ENCODE assay signal across 14 cellular contexts in genomic region chr1:2025491-2025981, GRCh38. TPM values are rescaled to one million over a fixed set of nuclear protein-coding genes. Genes with fewer than 3 reads are reported as not detected.
A peak's percentile ranks its signal among the peaks of the same experiment; 100 is the strongest.
DNase-seq lines count a peak whose midpoint lies in the region; ATAC-seq, FAIRE-seq and TF ChIP-seq lines count a peak whose summit lies in the region.
"Had no signal": no experiment of that assay in that cellular context is flagged by ENCODE, and none has a peak within 500 bp of the region (broad histone marks: within the 10 kb centered on the region; RNA-seq: fewer than 3 reads in every experiment).

No MANE protein-coding gene starts in this region.

- TF ChIP-seq CTCF in CD14-positive monocyte (IDR thresholded peaks at IDR 0.05) = no peak
- TF ChIP-seq CTCF in IMR-90 (conservative IDR thresholded peaks at IDR 0.05; ENCODE audit: low read depth, low read length) = no peak
- no peak for TF ChIP-seq CTCF in K562 (IDR thresholded peaks at IDR 0.05 in 2 of 3, conservative IDR thresholded peaks at IDR 0.05 in 1 of 3; ENCODE audit: insufficient read depth in 2 of 3, low read depth in 1 of 3, low read length in 3 of 3)
- TF ChIP-seq CTCF in right lobe of liver (IDR thresholded peaks at IDR 0.05) = no peak

- H3K27ac Mint-ChIP-seq in CD14-positive monocyte = no peak overlapping the region

- TF ChIP-seq POLR2A in IMR-90 (IDR thresholded peaks at IDR 0.05; ENCODE audit: low read depth, low read length) = no peak
- no peak for TF ChIP-seq POLR2A in K562 (conservative IDR thresholded peaks at IDR 0.05)
- no peak for TF ChIP-seq POLR2A in right lobe of liver (IDR thresholded peaks at IDR 0.05)

- H4K20me1 ChIP-seq in IMR-90 (ENCODE audit: insufficient read depth, low read length) (no peaks in the 10 kb centered on the region), K562 (replicated peaks; ENCODE audit: control insufficient read depth, insufficient read depth, low read length) (peaks cover 24% of the 10 kb centered on the region), Karpas-422 (ENCODE audit: insufficient read depth, low read depth, low read length) (no peaks in the 10 kb centered on the region)

- no peak for TF ChIP-seq EP300 in K562 (IDR thresholded peaks at IDR 0.05; ENCODE audit: low read length)

- H3K9me1 ChIP-seq in IMR-90 (ENCODE audit: insufficient read depth, low read length) = no peaks in the 10 kb centered on the region
- H3K9me1 ChIP-seq in K562 (ENCODE audit: control insufficient read depth, insufficient read depth, low read length) = no peaks in the 10 kb centered on the region

- POLR2A ChIA-PET in IMR-90 (lab: Charles Lee; ENCODE audit: unreplicated experiment) = no interaction called here
- POLR2A ChIA-PET in K562 (lab: Yijun Ruan, JAX) = interaction anchor here (0.6 kb wide), 1 partner anchor 428 kb away, joined by 4 read pairs; no protein-coding TSS in a partner anchor

- H3K56ac ChIP-seq in IMR-90 (ENCODE audit: extremely low read depth, insufficient read depth, low read length) = no peak overlapping the region

- H3K18ac ChIP-seq in IMR-90 (ENCODE audit: low read depth, low read length) = no peak overlapping the region

- no peak overlapping the region for H2BK20ac ChIP-seq in IMR-90 (ENCODE audit: low read depth, low read length)

- H2AFZ ChIP-seq in IMR-90 (replicated peaks; ENCODE audit: low read length, poor library complexity) (peak overlapping the region; percentile 63), K562 (ENCODE audit: low read depth, low read length) (no peak overlapping the region), Karpas-422 (ENCODE audit: low read length) (no peak overlapping the region)

- peak overlapping the region; percentile 6 to 35 for H3K4me3 Mint-ChIP-seq in CD14-positive monocyte

- H3K23ac ChIP-seq in IMR-90 (ENCODE audit: low read depth, low read length) = no peak overlapping the region

- H4K8ac ChIP-seq in IMR-90 (ENCODE audit: low read depth in 2 of 2, low read length in 2 of 2) = no peak overlapping the region

- no peak overlapping the region for H2BK5ac ChIP-seq in IMR-90 (ENCODE audit: low read depth, low read length, poor library complexity, severe bottlenecking)

- H3K4me3 ChIP-seq in IMR-90 (ENCODE audit: insufficient read depth, low read depth, low read length) (no peak overlapping the region), K562 (no peak overlapping the region), right lobe of liver (no peak overlapping the region), Karpas-422 (ENCODE audit: low read length) (no peak overlapping the region)
- H3K4me3 ChIP-seq: SK-N-MC, thoracic aorta had no signal

- in situ Hi-C loops in IMR-90 (cut with MboI; ENCODE audit: low sequenced_read_pairs) (no loop called here), K562 (cut with MboI) (no loop called here)

- no peak overlapping the region; the same call in 1 of the 2 replicates for H3K4me2 ChIP-seq in IMR-90 (ENCODE audit: low read depth, low read length)
- H3K4me2 ChIP-seq in K562 (ENCODE audit: insufficient read depth, low read length) = no peak overlapping the region
- no peak overlapping the region for H3K4me2 ChIP-seq in Karpas-422 (ENCODE audit: low read depth, low read length, poor library complexity, severe bottlenecking)

- no peak overlapping the region for H3K14ac ChIP-seq in IMR-90 (replicated peaks; ENCODE audit: low read depth, low read length)

- H3K27ac ChIP-seq in IMR-90 (ENCODE audit: insufficient read depth, low read length) = no peak overlapping the region
- no peak overlapping the region for H3K27ac ChIP-seq in K562 (ENCODE audit: extremely low read depth, low read depth, low read length)
- peak overlapping the region in 2 of 3 donors; percentile 29 to 51 for H3K27ac ChIP-seq in right lobe of liver
- H3K27ac ChIP-seq in Karpas-422 (ENCODE audit: low read length) = no peak overlapping the region
- H3K27ac ChIP-seq: SK-N-MC, thoracic aorta had no signal

- CTCF ChIA-PET in IMR-90 (lab: Yijun Ruan, JAX) (interaction anchor here (1.2 kb wide), 1 partner anchor 19 kb away, joined by 5 read pairs; no protein-coding TSS in a partner anchor), K562 (lab: Yijun Ruan, JAX; ENCODE audit: low intra/inter-chr PET ratio) (no interaction called here)

- BruUV-seq in IMR-90 (replicated peaks; lab: Mats Ljungman, UMichigan) (no TSS peak), K562 (replicated peaks; lab: Mats Ljungman, UMichigan) (no TSS peak)

- H3K4me1 Mint-ChIP-seq in CD14-positive monocyte = peaks cover 6% of the 10 kb centered on the region

- TF ChIP-seq RAD21 in IMR-90 (IDR thresholded peaks at IDR 0.05; ENCODE audit: low read length) = no peak
- no peak for TF ChIP-seq RAD21 in K562 (CRISPR knock-in tag; conservative IDR thresholded peaks at IDR 0.05 in 1 of 2, IDR thresholded peaks at IDR 0.05 in 1 of 2)

- H3K27me3 ChIP-seq in IMR-90 (ENCODE audit: control insufficient read depth, insufficient read depth, low read length) = peaks cover 56% of the 10 kb centered on the region
- H3K27me3 ChIP-seq in K562 (ENCODE audit: control insufficient read depth in 2 of 2, insufficient read depth in 2 of 2, low read length in 2 of 2) = peaks cover 75 to 100% of the 10 kb centered on the region in 2 experiments
- no peaks in the 10 kb centered on the region for H3K27me3 ChIP-seq in right lobe of liver
- no peaks in the 10 kb centered on the region for H3K27me3 ChIP-seq in Karpas-422 (ENCODE audit: low read length)

- H3K79me2 ChIP-seq in K562 (ENCODE audit: control insufficient read depth, insufficient read depth, low read length) (no peaks in the 10 kb centered on the region), Karpas-422 (ENCODE audit: low read length) (no peaks in the 10 kb centered on the region)

- dilution Hi-C loops in IMR-90 (cut with HindIII; ENCODE audit: low sequenced_read_pairs, unreplicated experiment) = no loop called here

- no peaks in the 10 kb centered on the region for H3K79me1 ChIP-seq in IMR-90 (ENCODE audit: low read depth in 1 of 2, low read length in 2 of 2)

- no peaks in the 10 kb centered on the region for H3K36me3 ChIP-seq in IMR-90 (ENCODE audit: control insufficient read depth, insufficient read depth, low read length)
- H3K36me3 ChIP-seq in K562 (ENCODE audit: control insufficient read depth, insufficient read depth, low read length) = no peaks in the 10 kb centered on the region
- H3K36me3 ChIP-seq in right lobe of liver = no peaks in the 10 kb centered on the region
- H3K36me3 ChIP-seq in Karpas-422 (ENCODE audit: insufficient read depth, low read length) = no peaks in the 10 kb centered on the region
- H3K36me3 ChIP-seq: thoracic aorta had no signal

- H3K9ac ChIP-seq in IMR-90 (ENCODE audit: low read depth, low read length) = no peak overlapping the region
- peak overlapping the region in 1 of 2 experiments; percentile 28; a peak in 1 of 4 replicates for H3K9ac ChIP-seq in K562 (ENCODE audit: insufficient read depth in 1 of 2, low read depth in 2 of 2, low read length in 2 of 2)
- H3K9ac ChIP-seq in Karpas-422 (ENCODE audit: low read length) = no peak overlapping the region

- H2AK9ac ChIP-seq in IMR-90 (replicated peaks; ENCODE audit: low read depth, low read length, poor library complexity) = no peak overlapping the region

- H2BK120ac ChIP-seq in IMR-90 (ENCODE audit: low read depth, low read length) = no peak overlapping the region

- intact Hi-C loops in CD14-positive monocyte (cut with micrococcal nuclease) = no loop called here
- intact Hi-C loops in IMR-90 (cut with micrococcal nuclease) = no loop called here
- intact Hi-C loops in K562 (cut with micrococcal nuclease) = no loop called here
- intact Hi-C loops in right lobe of liver (cut with DNase I) = loop anchor here in 1 of 2 donors (10.0 kb wide), 1 partner anchor 61 kb away; no protein-coding TSS in a partner anchor

- no peak overlapping the region for H4K5ac ChIP-seq in IMR-90 (ENCODE audit: low read depth, low read length)

- H3K4ac ChIP-seq in IMR-90 (ENCODE audit: low read depth, low read length) = no peak overlapping the region

- WGBS in IMR-90 (ENCODE audit: extremely low coverage in 2 of 2, insufficient read length in 1 of 2), 2 experiments = 42% methylated on average over 22 of the region's 39 CpGs; no CpG with 5 or more reads in 1 of the 2 experiments
- WGBS in K562 (ENCODE audit: insufficient coverage, low coverage, missing lambda C conversion rate) = 1% methylated on average over 39 of the region's 39 CpGs
- WGBS in right lobe of liver (ENCODE audit: insufficient coverage, low coverage, low lambda C conversion rate, missing lambda C conversion rate) = 53% methylated on average over 10 of the region's 39 CpGs

- H3K4me1 ChIP-seq in IMR-90 (ENCODE audit: control insufficient read depth, insufficient read depth, low read length) (no peaks in the 10 kb centered on the region), K562 (replicated peaks in 1 of 2; ENCODE audit: control insufficient read depth in 2 of 2, insufficient read depth in 2 of 2, low read length in 2 of 2) (peaks cover 0 to 34% of the 10 kb centered on the region in 2 experiments; a peak in 2 of 5 replicates), right lobe of liver (no peaks in the 10 kb centered on the region), Karpas-422 (ENCODE audit: low read length) (peaks cover 7% of the 10 kb centered on the region)
- H3K4me1 ChIP-seq: Caco-2 had no signal

- ATAC-seq in IMR-90 (ENCODE audit: low read depth) = peak; percentile 59
- ATAC-seq in K562 = no peak
- ATAC-seq in right lobe of liver = peak; percentile 62 to 84 (median 68)
- no peak for ATAC-seq in HG03280 (IDR thresholded peaks at IDR 0.05; ENCODE audit: unreplicated experiment)
- ATAC-seq in GM21367 (IDR thresholded peaks at IDR 0.05; ENCODE audit: unreplicated experiment) = no peak

- no peaks in the 10 kb centered on the region for H3K9me3 ChIP-seq in IMR-90 (ENCODE audit: control insufficient read depth, insufficient read depth, low read length)
- H3K9me3 ChIP-seq in K562 (replicated peaks; ENCODE audit: control insufficient read depth, insufficient read depth, low read depth, low read length) = no peaks in the 10 kb centered on the region
- no peaks in the 10 kb centered on the region for H3K9me3 ChIP-seq in right lobe of liver
- H3K9me3 ChIP-seq in Karpas-422 (ENCODE audit: low read length) = no peaks in the 10 kb centered on the region
- H3K9me3 ChIP-seq: Caco-2, thoracic aorta had no signal

- H3K27me3 Mint-ChIP-seq in CD14-positive monocyte (ENCODE audit: low read depth in 3 of 3) = peaks cover 17 to 33% (median 18%) of the 10 kb centered on the region in 3 donors

- no peak overlapping the region for H2AK5ac ChIP-seq in IMR-90 (ENCODE audit: low read depth, low read length)

- no peaks in the 10 kb centered on the region for H3K36me3 Mint-ChIP-seq in CD14-positive monocyte

- DNase-seq in CD14-positive monocyte (ENCODE audit: low spot score) = no peak
- no peak for DNase-seq in IMR-90
- no peak for DNase-seq in K562 (ENCODE audit: extremely low read depth in 1 of 4, low spot score in 3 of 4)
- DNase-seq in right lobe of liver = peak in 1 of 3 donors; percentile 55
- no peak for DNase-seq in Karpas-422
- DNase-seq in NCI-H1436 treated with DMSO at 0.1 percent for 48 hours (lab: John Stamatoyannopoulos, UW) = no peak
- DNase-seq: activated CD4-positive, CD25-positive, alpha-beta regulatory T cell; Caco-2; NCI-H1048; NCI-H524 treated with DMSO at 0.1 percent for 48 hours had no signal

- FAIRE-seq in K562 (lab: Jason Lieb, UNC) = no peak

- no peaks in the 10 kb centered on the region for H3K9me2 ChIP-seq in Karpas-422 (replicated peaks; ENCODE audit: insufficient read depth, low read length)

- H4K91ac ChIP-seq in IMR-90 (ENCODE audit: insufficient read depth, low read depth, low read length) = no peak overlapping the region

- H2BK15ac ChIP-seq in IMR-90 (ENCODE audit: low read depth, low read length) = no peak overlapping the region

- H3K9me3 Mint-ChIP-seq in CD14-positive monocyte = peaks cover 0 to 2% (median 0%) of the 10 kb centered on the region in 7 donors

RNA-seq across cellular contexts. Expression of gene GABRD, which starts 6.4 kb away (rescaled TPM):
- not detected for polyA plus RNA-seq in CD14-positive monocyte
- total RNA-seq in IMR-90 (2012; rRNA removed) = not detected in 2 replicates
- polyA plus RNA-seq in IMR-90 (2012; rRNA removed) = not detected in 2 replicates
- not detected in 2 replicates for polyA plus RNA-seq in IMR-90 (2012; cell fraction: cytosol; rRNA removed)
- not detected in 2 replicates for polyA plus RNA-seq in IMR-90 (2012; cell fraction: nucleus; rRNA removed; ENCODE audit: low replicate concordance)
- not detected in 2 replicates for total RNA-seq in K562 (2011; cell fraction: chromatin; rRNA removed; ENCODE audit: low replicate concordance)
- total RNA-seq in K562 (2011; cell fraction: nucleolus; rRNA removed) = not detected in 2 replicates
- total RNA-seq in K562 (2011; cell fraction: nucleoplasm; rRNA removed) = not detected in 2 replicates
- not detected in 2 replicates for total RNA-seq in K562 (2014; rRNA removed)
- 0.07 TPM in 1 of 2 replicates, not detected in the other for total RNA-seq in K562 (2014; rRNA removed; fragmentation: Illumina TruSeq; extraction: Trizol)
- not detected in 2 replicates for total RNA-seq in K562 (2015; rRNA removed; fragmentation: Illumina TruSeq; extraction: Trizol)
- not detected in 2 replicates for total RNA-seq in K562 (2021)
- polyA plus RNA-seq in K562 (2011; rRNA removed) = not detected in 2 replicates
- polyA plus RNA-seq in K562 (2011; cell fraction: cytosol; rRNA removed) = not detected in 2 replicates
- polyA plus RNA-seq in K562 (2011; cell fraction: nucleus; rRNA removed) = not detected in 2 replicates
- polyA plus RNA-seq in K562 (2012) = 0.04 and 0.07 TPM in 2 replicates
- not detected in 2 replicates for polyA plus RNA-seq in K562 (2014; fragmentation: Illumina TruSeq; extraction: Trizol)
- not detected for polyA plus RNA-seq in K562 (2014; fragmentation: Nextera tagmentation; extraction: Ambion mirVana)
- polyA plus RNA-seq in K562 (2014; rRNA removed) = not detected in 2 replicates
- not detected in 2 replicates for polyA minus RNA-seq in K562 (2011; rRNA and poly(A)+ RNA removed)
- not detected in 2 replicates for polyA minus RNA-seq in K562 (2011; cell fraction: cytosol; rRNA and poly(A)+ RNA removed)
- polyA minus RNA-seq in K562 (2011; cell fraction: nucleus; rRNA and poly(A)+ RNA removed) = not detected in 2 replicates
- total RNA-seq in right lobe of liver = under 1 TPM in 1 of 6 experiments, not detected in 5; 0.55 TPM
- total RNA-seq in Karpas-422 (2014; rRNA removed; shearing (Covaris generic); ENCODE audit: low replicate concordance) = not detected in 2 replicates
- total RNA-seq: thoracic aorta had no signal

RNA-seq across cellular contexts. Expression of gene CFAP74, which starts 21.9 kb away (rescaled TPM):
- polyA plus RNA-seq in CD14-positive monocyte (not detected), IMR-90 (2012; rRNA removed) (not detected in 2 replicates), K562 (2011; rRNA removed) (not detected in 2 replicates), K562 (2014; fragmentation: Illumina TruSeq; extraction: Trizol) (not detected in 2 replicates), K562 (2014; fragmentation: Nextera tagmentation; extraction: Ambion mirVana) (not detected), K562 (2014; rRNA removed) (0.03 and 0.04 TPM in 2 replicates)
- total RNA-seq in IMR-90 (2012; rRNA removed) (not detected in 2 replicates), K562 (2014; rRNA removed) (0.04 and 0.05 TPM in 2 replicates), K562 (2014; rRNA removed; fragmentation: Illumina TruSeq; extraction: Trizol) (0.15 and 0.41 TPM in 2 replicates), K562 (2015; rRNA removed; fragmentation: Illumina TruSeq; extraction: Trizol) (0.08 TPM in 1 of 2 replicates, not detected in the other), K562 (2021) (not detected in 2 replicates), right lobe of liver (1 to 10 TPM in 2 of 6 experiments, under 1 TPM in 3, not detected in 1; 0.16 to 3.5 (median 0.32) TPM)
- polyA plus RNA-seq in IMR-90 (2012; cell fraction: cytosol; rRNA removed) = not detected in 2 replicates
- polyA plus RNA-seq in IMR-90 (2012; cell fraction: nucleus; rRNA removed; ENCODE audit: low replicate concordance) = 0.02 TPM in 1 of 2 replicates, not detected in the other
- total RNA-seq in K562 (2011; cell fraction: chromatin; rRNA removed; ENCODE audit: low replicate concordance) = not detected in 2 replicates
- total RNA-seq in K562 (2011; cell fraction: nucleolus; rRNA removed) = not detected in 2 replicates
- total RNA-seq in K562 (2011; cell fraction: nucleoplasm; rRNA removed) = not detected in 2 replicates
- polyA plus RNA-seq in K562 (2011; cell fraction: cytosol; rRNA removed) = not detected in 2 replicates
- not detected in 2 replicates for polyA plus RNA-seq in K562 (2011; cell fraction: nucleus; rRNA removed)
- polyA plus RNA-seq in K562 (2012) = 0.05 and 2.2 TPM in 2 replicates
- not detected in 2 replicates for polyA minus RNA-seq in K562 (2011; rRNA and poly(A)+ RNA removed)
- polyA minus RNA-seq in K562 (2011; cell fraction: cytosol; rRNA and poly(A)+ RNA removed) = not detected in 2 replicates
- polyA minus RNA-seq in K562 (2011; cell fraction: nucleus; rRNA and poly(A)+ RNA removed) = not detected in 2 replicates
- not detected in 2 replicates for total RNA-seq in Karpas-422 (2014; rRNA removed; shearing (Covaris generic); ENCODE audit: low replicate concordance)
- total RNA-seq: Caco-2, thoracic aorta had no signal

RNA-seq across cellular contexts. Expression of gene PRKCZ, which starts 24.7 kb away (rescaled TPM):
- polyA plus RNA-seq in CD14-positive monocyte (1 to 10 TPM in 1 of 2 donors, under 1 TPM in 1; 0.74 to 1.4 TPM), IMR-90 (2012; rRNA removed) (3.5 and 4.4 TPM in 2 replicates), K562 (2011; rRNA removed) (1.7 and 1.9 TPM in 2 replicates), K562 (2014; fragmentation: Illumina TruSeq; extraction: Trizol) (1.3 TPM in 2 replicates), K562 (2014; fragmentation: Nextera tagmentation; extraction: Ambion mirVana) (under 1 TPM; 0.07 to 0.25 TPM), K562 (2014; rRNA removed) (2.3 and 2.9 TPM in 2 replicates)
- total RNA-seq in IMR-90 (2012; rRNA removed) (2.0 and 2.8 TPM in 2 replicates), K562 (2014; rRNA removed) (1.6 and 2.3 TPM in 2 replicates), K562 (2014; rRNA removed; fragmentation: Illumina TruSeq; extraction: Trizol) (0.45 and 0.84 TPM in 2 replicates), K562 (2015; rRNA removed; fragmentation: Illumina TruSeq; extraction: Trizol) (0.69 and 0.83 TPM in 2 replicates), K562 (2021) (3.1 and 3.5 TPM in 2 replicates), right lobe of liver (10 to 100 TPM; 10.3 to 20.1 (median 15.8) TPM)
- polyA plus RNA-seq in IMR-90 (2012; cell fraction: cytosol; rRNA removed) = 3.8 and 4.0 TPM in 2 replicates
- polyA plus RNA-seq in IMR-90 (2012; cell fraction: nucleus; rRNA removed; ENCODE audit: low replicate concordance) = 5.9 and 7.4 TPM in 2 replicates
- 5.9 and 8.3 TPM in 2 replicates for total RNA-seq in K562 (2011; cell fraction: chromatin; rRNA removed; ENCODE audit: low replicate concordance)
- total RNA-seq in K562 (2011; cell fraction: nucleolus; rRNA removed) = 4.3 and 5.5 TPM in 2 replicates
- 4.7 and 5.4 TPM in 2 replicates for total RNA-seq in K562 (2011; cell fraction: nucleoplasm; rRNA removed)
- 0.87 and 2.2 TPM in 2 replicates for polyA plus RNA-seq in K562 (2011; cell fraction: cytosol; rRNA removed)
- polyA plus RNA-seq in K562 (2011; cell fraction: nucleus; rRNA removed) = 5.3 and 9.5 TPM in 2 replicates
- polyA plus RNA-seq in K562 (2012) = 1.2 and 4.5 TPM in 2 replicates
- polyA minus RNA-seq in K562 (2011; rRNA and poly(A)+ RNA removed) = 0.60 and 1.4 TPM in 2 replicates
- 1.5 and 1.8 TPM in 2 replicates for polyA minus RNA-seq in K562 (2011; cell fraction: cytosol; rRNA and poly(A)+ RNA removed)
- polyA minus RNA-seq in K562 (2011; cell fraction: nucleus; rRNA and poly(A)+ RNA removed) = 0.81 and 1.7 TPM in 2 replicates
- total RNA-seq in Karpas-422 (2014; rRNA removed; shearing (Covaris generic); ENCODE audit: low replicate concordance) = not detected in 2 replicates

Comparison
In these comparisons a context has a peak if more than half of its experiments do, and no peak if none do; other contexts are left out.
1. ATAC-seq: peak in IMR-90 (single experiment) and right lobe of liver (4 of 4); none in K562 (single experiment), HG03280 (single experiment) and GM21367 (single experiment).
2. H3K27ac ChIP-seq: peak in right lobe of liver (2 of 3); none in IMR-90 (single experiment), K562 (single experiment) and Karpas-422 (single experiment).